In genomic region chr1:72280714-72281113, GRCh38 we compare ENCODE assay signal across 15 cellular contexts. TPM values are rescaled to one million over a fixed set of nuclear protein-coding genes. Genes with fewer than 3 reads are reported as not detected.
DNase-seq lines count a peak whose midpoint lies in the region; ATAC-seq and TF ChIP-seq lines count a peak whose summit lies in the region.
"Had no signal": no experiment of that assay in that cellular context is flagged by ENCODE, and none has a peak within 500 bp of the region (broad histone marks: within the 10 kb centered on the region; RNA-seq: fewer than 3 reads in every experiment).

No MANE protein-coding gene starts in this region.

- H3K27ac ChIP-seq in left ventricle myocardium inferior (replicated peaks) (peak overlapping the region; percentile 96), uterus (peak overlapping the region; percentile 84 to 86)
- H3K27ac ChIP-seq: cardiac muscle cell, HL-60 had no signal

- DNase-seq in left ventricle myocardium inferior (no peak), Right ventricle myocardium inferior (ENCODE audit: missing footprints) (no peak), amniotic epithelial cell (ENCODE audit: low read depth) (peak; percentile 6), medulla oblongata (ENCODE audit: extremely low spot score) (peak; percentile 31), uterus (no peak), SIG-M5 (lab: John Stamatoyannopoulos, UW) (no peak), SKM-1 treated with dmso at 0.1 percent for 144 hours (lab: John Stamatoyannopoulos, UW; ENCODE audit: unreplicated experiment) (no peak)
- DNase-seq: activated CD4-positive, alpha-beta memory T cell treated with anti-CD3 and anti-CD28 coated beads, Interleukin-2, amount 10 ng/mL, durations not matched to agents 7 days and 5 days; CD4-positive, alpha-beta memory T cell; H7; NCI-H2171 treated with DMSO at 0.1 percent for 48 hours had no signal

- H3K4me3 ChIP-seq in left ventricle myocardium inferior (peak overlapping the region; percentile 85), uterus (peak overlapping the region in 1 of 2 donors; percentile 65)
- H3K4me3 ChIP-seq: cardiac muscle cell had no signal

- ATAC-seq in Right ventricle myocardium inferior (no peak), HG02623 (IDR thresholded peaks at IDR 0.05; ENCODE audit: unreplicated experiment) (no peak)
- ATAC-seq: SK-N-SH treated with all-trans-retinoic acid at 6 μM for 48 hours had no signal

- no peaks in the 10 kb centered on the region for H3K27me3 ChIP-seq in left ventricle myocardium inferior (ENCODE audit: low read depth)
- no peaks in the 10 kb centered on the region for H3K27me3 ChIP-seq in uterus

- TF ChIP-seq POLR2A in uterus (IDR thresholded peaks at IDR 0.05), result no peak

- H3K4me1 ChIP-seq in left ventricle myocardium inferior (peaks cover 36% of the 10 kb centered on the region), uterus (no peaks in the 10 kb centered on the region)

- TF ChIP-seq CTCF in left ventricle myocardium inferior (IDR thresholded peaks at IDR 0.05; ENCODE audit: borderline replicate concordance) (no peak), uterus (IDR thresholded peaks at IDR 0.05) (no peak)

- H3K36me3 ChIP-seq in left ventricle myocardium inferior (no peaks in the 10 kb centered on the region), uterus (no peaks in the 10 kb centered on the region)
- H3K36me3 ChIP-seq: cardiac muscle cell had no signal

- H3K9me3 ChIP-seq in left ventricle myocardium inferior (replicated peaks) (no peaks in the 10 kb centered on the region), uterus (no peaks in the 10 kb centered on the region)

- intact Hi-C loops in left ventricle myocardium inferior (cut with micrococcal nuclease), result no loop called here
- intact Hi-C loops in Right ventricle myocardium inferior (cut with DNase I), result loop anchor here (10.0 kb wide), 2 partner anchors 156 to 426 kb away; no protein-coding TSS in a partner anchor
- intact Hi-C loops in uterus (cut with DNase I; ENCODE audit: low total_unique reads), result no loop called here

RNA-seq across cellular contexts. Expression of gene NEGR1, which starts 1.6 kb away (rescaled TPM):
- total RNA-seq in left ventricle myocardium inferior (9.7 TPM), Right ventricle myocardium inferior (15.2 TPM), uterus (10 to 100 TPM in 3 of 4 donors, 1 to 10 TPM in 1; 6.7 to 42.9 (median 33.3) TPM)
- total RNA-seq: activated CD4-positive, alpha-beta memory T cell treated with anti-CD3 and anti-CD28 coated beads, Interleukin-2, amount 10 ng/mL, durations not matched to agents 7 days and 5 days; CD4-positive, alpha-beta memory T cell had no signal

Comparison
In these comparisons a context has a peak if more than half of its experiments do, and no peak if none do; other contexts are left out.
1. DNase-seq: peak in amniotic epithelial cell (single experiment) and medulla oblongata (single experiment); none in left ventricle myocardium inferior (single experiment), Right ventricle myocardium inferior (single experiment), uterus (0 of 2), SIG-M5 (single experiment) and SKM-1 treated with dmso at 0.1 percent for 144 hours (single experiment).